Comparison of ENCODE assay signal across 19 cellular contexts in genomic region chr2:238280083-238280816, GRCh38.
"Had no signal": no experiment of that assay in that cellular context is flagged by ENCODE, and none has a peak within 500 bp of the region (broad histone marks: within the 10 kb centered on the region; RNA-seq: fewer than 3 reads in every experiment).

No MANE protein-coding gene starts in this region.

- H3K36me3 ChIP-seq: brain microvascular endothelial cell had no signal

- H3K4me1 ChIP-seq: parathyroid adenoma had no signal

- ATAC-seq: activated T-cell treated with anti-CD3 and anti-CD28 coated beads, Interleukin-2, amount 50 U/mL, for 72 hours; natural killer cell had no signal

- H3K4me3 Mint-ChIP-seq: activated T-cell treated with anti-CD3 and anti-CD28 coated beads, Interleukin-2, amount 50 U/mL, for 72 hours; natural killer cell; stimulated activated naive CD8-positive, alpha-beta T cell treated with anti-CD3 and anti-CD28 coated beads, Interleukin-15, Interleukin-2, amounts not matched to agents 100 ng/mL and 50 ng/mL, for 24 hours; T-helper 1 cell treated with Interleukin-12 subunit alpha and Interleukin-12 subunit beta and Interleukin-4 antibody, amounts not matched to agents 30 μg/mL and 1 μg/mL, for 36 hours had no signal

- H3K9ac ChIP-seq: parathyroid adenoma had no signal

- H3K27me3 ChIP-seq: brain microvascular endothelial cell had no signal

- DNase-seq: activated CD4-positive, CD25-positive, alpha-beta regulatory T cell treated with anti-CD3 and anti-CD28 coated beads, Interleukin-2, amount 50 U/mL, for 72 hours; activated CD8-positive, alpha-beta memory T cell treated with anti-CD3 and anti-CD28 coated beads for 24 hours; activated CD8-positive, alpha-beta memory T cell treated with anti-CD3 and anti-CD28 coated beads, Interleukin-2, amount 50 U/mL, for 48 hours; activated effector memory CD4-positive, alpha-beta T cell treated with anti-CD3 and anti-CD28 coated beads, Interleukin-2, amount 50 U/mL, for 16 hours; activated naive CD4-positive, alpha-beta T cell treated with anti-CD3 and anti-CD28 coated beads, Interleukin-2, amount 50 U/mL, for 16 hours; activated T-cell treated with anti-CD3 and anti-CD28 coated beads, Interleukin-2, amount 50 U/mL, for 72 hours; brain microvascular endothelial cell; cortex of kidney; erythroblast; foreskin melanocyte; glutamatergic neuron; hypothalamus; mesendoderm; natural killer cell; retina; trophoblast cell had no signal

- H3K27ac ChIP-seq: brain microvascular endothelial cell, parathyroid adenoma had no signal

- H3K27me3 Mint-ChIP-seq: stimulated activated naive CD8-positive, alpha-beta T cell treated with anti-CD3 and anti-CD28 coated beads, Interleukin-15, Interleukin-2, amounts not matched to agents 100 ng/mL and 50 ng/mL, for 24 hours had no signal

- H3K9me3 Mint-ChIP-seq: activated T-cell treated with anti-CD3 and anti-CD28 coated beads, Interleukin-2, amount 50 U/mL, for 72 hours; natural killer cell; stimulated activated naive CD8-positive, alpha-beta T cell treated with anti-CD3 and anti-CD28 coated beads, Interleukin-15, Interleukin-2, amounts not matched to agents 100 ng/mL and 50 ng/mL, for 24 hours; T-helper 1 cell treated with Interleukin-12 subunit alpha and Interleukin-12 subunit beta and Interleukin-4 antibody, amounts not matched to agents 30 μg/mL and 1 μg/mL, for 36 hours had no signal

- H3K27ac Mint-ChIP-seq: activated T-cell treated with anti-CD3 and anti-CD28 coated beads, Interleukin-2, amount 50 U/mL, for 72 hours; natural killer cell; T-helper 1 cell treated with Interleukin-12 subunit alpha and Interleukin-12 subunit beta and Interleukin-4 antibody, amounts not matched to agents 30 μg/mL and 1 μg/mL, for 36 hours had no signal

- H3K36me3 Mint-ChIP-seq: natural killer cell had no signal
